Comparison of ENCODE assay signal across 1 cellular context in the genomic region with DNA sequence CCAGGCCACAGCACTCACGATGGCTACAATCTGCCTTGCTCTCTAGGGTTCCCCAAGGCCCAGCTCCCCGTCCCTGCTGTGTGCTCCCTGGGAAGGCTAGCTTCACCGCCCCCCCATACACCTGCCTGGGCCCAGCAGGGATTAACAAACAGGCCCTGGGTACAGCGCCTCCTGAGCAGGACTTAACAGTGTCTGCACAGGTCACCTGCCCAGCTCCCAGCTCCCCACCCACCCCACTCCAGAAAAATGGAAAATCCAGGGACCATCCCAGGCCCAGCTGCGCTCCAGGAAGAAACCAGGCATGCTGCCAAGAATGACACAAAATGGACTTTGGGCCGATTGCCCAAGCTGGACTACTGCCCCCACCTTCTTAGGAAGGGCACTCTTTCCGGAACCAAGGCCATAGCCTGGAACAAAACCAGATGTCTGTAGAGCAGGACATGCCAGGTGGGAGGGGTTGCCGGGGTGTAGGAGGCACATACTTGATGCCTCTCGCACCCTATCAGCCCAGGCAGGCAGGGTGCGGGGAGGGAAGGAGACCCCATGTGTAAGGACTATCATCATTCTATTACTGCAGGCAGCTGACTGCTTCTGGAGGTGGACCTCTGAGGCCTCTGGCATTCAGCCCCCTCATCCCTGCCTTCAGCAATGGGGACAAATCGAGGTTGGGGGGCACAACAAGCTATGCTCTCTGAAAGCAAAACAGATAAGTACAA.
TF ChIP-seq lines count a peak whose summit lies in the region.

No MANE protein-coding gene starts in this region.

TF ChIP-seq in GM23338, 12 proteins besides CTCF, POLR2A, EP300 and RAD21 (continued from another document):
- TF ChIP-seq, protein P1, sequence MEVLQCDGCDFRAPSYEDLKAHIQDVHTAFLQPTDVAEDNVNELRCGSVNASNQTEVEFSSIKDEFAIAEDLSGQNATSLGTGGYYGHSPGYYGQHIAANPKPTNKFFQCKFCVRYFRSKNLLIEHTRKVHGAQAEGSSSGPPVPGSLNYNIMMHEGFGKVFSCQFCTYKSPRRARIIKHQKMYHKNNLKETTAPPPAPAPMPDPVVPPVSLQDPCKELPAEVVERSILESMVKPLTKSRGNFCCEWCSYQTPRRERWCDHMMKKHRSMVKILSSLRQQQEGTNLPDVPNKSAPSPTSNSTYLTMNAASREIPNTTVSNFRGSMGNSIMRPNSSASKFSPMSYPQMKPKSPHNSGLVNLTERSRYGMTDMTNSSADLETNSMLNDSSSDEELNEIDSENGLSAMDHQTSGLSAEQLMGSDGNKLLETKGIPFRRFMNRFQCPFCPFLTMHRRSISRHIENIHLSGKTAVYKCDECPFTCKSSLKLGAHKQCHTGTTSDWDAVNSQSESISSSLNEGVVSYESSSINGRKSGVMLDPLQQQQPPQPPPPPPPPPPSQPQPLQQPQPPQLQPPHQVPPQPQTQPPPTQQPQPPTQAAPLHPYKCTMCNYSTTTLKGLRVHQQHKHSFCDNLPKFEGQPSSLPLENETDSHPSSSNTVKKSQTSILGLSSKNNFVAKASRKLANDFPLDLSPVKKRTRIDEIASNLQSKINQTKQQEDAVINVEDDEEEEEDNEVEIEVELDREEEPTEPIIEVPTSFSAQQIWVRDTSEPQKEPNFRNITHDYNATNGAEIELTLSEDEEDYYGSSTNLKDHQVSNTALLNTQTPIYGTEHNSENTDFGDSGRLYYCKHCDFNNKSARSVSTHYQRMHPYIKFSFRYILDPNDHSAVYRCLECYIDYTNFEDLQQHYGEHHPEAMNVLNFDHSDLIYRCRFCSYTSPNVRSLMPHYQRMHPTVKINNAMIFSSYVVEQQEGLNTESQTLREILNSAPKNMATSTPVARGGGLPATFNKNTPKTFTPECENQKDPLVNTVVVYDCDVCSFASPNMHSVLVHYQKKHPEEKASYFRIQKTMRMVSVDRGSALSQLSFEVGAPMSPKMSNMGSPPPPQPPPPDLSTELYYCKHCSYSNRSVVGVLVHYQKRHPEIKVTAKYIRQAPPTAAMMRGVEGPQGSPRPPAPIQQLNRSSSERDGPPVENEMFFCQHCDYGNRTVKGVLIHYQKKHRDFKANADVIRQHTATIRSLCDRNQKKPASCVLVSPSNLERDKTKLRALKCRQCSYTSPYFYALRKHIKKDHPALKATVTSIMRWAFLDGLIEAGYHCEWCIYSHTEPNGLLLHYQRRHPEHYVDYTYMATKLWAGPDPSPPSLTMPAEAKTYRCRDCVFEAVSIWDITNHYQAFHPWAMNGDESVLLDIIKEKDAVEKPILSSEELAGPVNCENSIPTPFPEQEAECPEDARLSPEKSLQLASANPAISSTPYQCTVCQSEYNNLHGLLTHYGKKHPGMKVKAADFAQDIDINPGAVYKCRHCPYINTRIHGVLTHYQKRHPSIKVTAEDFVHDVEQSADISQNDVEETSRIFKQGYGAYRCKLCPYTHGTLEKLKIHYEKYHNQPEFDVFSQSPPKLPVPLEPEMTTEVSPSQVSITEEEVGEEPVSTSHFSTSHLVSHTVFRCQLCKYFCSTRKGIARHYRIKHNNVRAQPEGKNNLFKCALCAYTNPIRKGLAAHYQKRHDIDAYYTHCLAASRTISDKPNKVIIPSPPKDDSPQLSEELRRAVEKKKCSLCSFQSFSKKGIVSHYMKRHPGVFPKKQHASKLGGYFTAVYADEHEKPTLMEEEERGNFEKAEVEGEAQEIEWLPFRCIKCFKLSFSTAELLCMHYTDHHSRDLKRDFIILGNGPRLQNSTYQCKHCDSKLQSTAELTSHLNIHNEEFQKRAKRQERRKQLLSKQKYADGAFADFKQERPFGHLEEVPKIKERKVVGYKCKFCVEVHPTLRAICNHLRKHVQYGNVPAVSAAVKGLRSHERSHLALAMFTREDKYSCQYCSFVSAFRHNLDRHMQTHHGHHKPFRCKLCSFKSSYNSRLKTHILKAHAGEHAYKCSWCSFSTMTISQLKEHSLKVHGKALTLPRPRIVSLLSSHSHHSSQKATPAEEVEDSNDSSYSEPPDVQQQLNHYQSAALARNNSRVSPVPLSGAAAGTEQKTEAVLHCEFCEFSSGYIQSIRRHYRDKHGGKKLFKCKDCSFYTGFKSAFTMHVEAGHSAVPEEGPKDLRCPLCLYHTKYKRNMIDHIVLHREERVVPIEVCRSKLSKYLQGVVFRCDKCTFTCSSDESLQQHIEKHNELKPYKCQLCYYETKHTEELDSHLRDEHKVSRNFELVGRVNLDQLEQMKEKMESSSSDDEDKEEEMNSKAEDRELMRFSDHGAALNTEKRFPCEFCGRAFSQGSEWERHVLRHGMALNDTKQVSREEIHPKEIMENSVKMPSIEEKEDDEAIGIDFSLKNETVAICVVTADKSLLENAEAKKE (CRISPR knock-in tag; IDR thresholded peaks at IDR 0.05), result no peak
- TF ChIP-seq, protein P2, sequence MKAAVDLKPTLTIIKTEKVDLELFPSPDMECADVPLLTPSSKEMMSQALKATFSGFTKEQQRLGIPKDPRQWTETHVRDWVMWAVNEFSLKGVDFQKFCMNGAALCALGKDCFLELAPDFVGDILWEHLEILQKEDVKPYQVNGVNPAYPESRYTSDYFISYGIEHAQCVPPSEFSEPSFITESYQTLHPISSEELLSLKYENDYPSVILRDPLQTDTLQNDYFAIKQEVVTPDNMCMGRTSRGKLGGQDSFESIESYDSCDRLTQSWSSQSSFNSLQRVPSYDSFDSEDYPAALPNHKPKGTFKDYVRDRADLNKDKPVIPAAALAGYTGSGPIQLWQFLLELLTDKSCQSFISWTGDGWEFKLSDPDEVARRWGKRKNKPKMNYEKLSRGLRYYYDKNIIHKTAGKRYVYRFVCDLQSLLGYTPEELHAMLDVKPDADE (IDR thresholded peaks at IDR 0.05), result no peak
- TF ChIP-seq ZNF331 (CRISPR knock-in tag; IDR thresholded peaks at IDR 0.05; ENCODE audit: low read depth) (no peak), NANOG (IDR thresholded peaks at IDR 0.05; ENCODE audit: borderline replicate concordance) (no peak)
